24 cellular contexts compared by ENCODE assay signal in genomic region chr19:38021356-38021755, GRCh38.
"Had no signal": no experiment of that assay in that cellular context is flagged by ENCODE, and none has a peak within 500 bp of the region (broad histone marks: within the 10 kb centered on the region; RNA-seq: fewer than 3 reads in every experiment).

No MANE protein-coding gene starts in this region.

- H3K9ac ChIP-seq: parathyroid adenoma had no signal

- ATAC-seq: activated naive CD8-positive, alpha-beta T cell treated with anti-CD3 and anti-CD28 coated beads, Interleukin-2, amount 50 U/mL, for 24 hours; body of pancreas; heart right ventricle; left colon; right lobe of liver; stimulated activated effector memory CD8-positive, alpha-beta T cell treated with anti-CD3 and anti-CD28 coated beads, Interleukin-12 subunit alpha, Interleukin-12 subunit beta, amount 100 ng/mL, for 72 hours had no signal

- H3K4me3 ChIP-seq: body of pancreas, cardiac muscle cell, heart right ventricle, right lobe of liver, testis, vagina had no signal

- H3K27me3 Mint-ChIP-seq: activated naive CD8-positive, alpha-beta T cell treated with anti-CD3 and anti-CD28 coated beads, Interleukin-2, amount 50 U/mL, for 24 hours; dendritic cell treated with granulocyte-macrophage colony-stimulating factor and Interleukin-4, amounts not matched to agents 40 ng/mL and 50 ng/mL, for 4 days; memory B cell; type B pancreatic cell had no signal

- DNase-seq: activated CD4-positive, alpha-beta T cell treated with anti-CD3 and anti-CD28 coated beads for 4 hours; activated CD4-positive, alpha-beta T cell treated with anti-CD3 and anti-CD28 coated beads, Interleukin-2, amount 50 U/mL, for 48 hours; activated CD4-positive, CD25-positive, alpha-beta regulatory T cell; activated gamma-delta T cell; activated naive CD4-positive, alpha-beta T cell treated with anti-CD3 and anti-CD28 coated beads, Interleukin-2, amount 50 U/mL, for 16 hours; activated naive CD8-positive, alpha-beta T cell treated with anti-CD3 and anti-CD28 coated beads, Interleukin-2, amount 50 U/mL, for 24 hours; body of pancreas; effector CD4-positive, alpha-beta T cell; heart right ventricle; islet precursor cell; left colon; nephron progenitor cell; right lobe of liver; small intestine; stimulated activated CD4-positive, alpha-beta T cell treated with anti-CD3 and anti-CD28 coated beads, Interleukin-2, amount 100 ng/mL, for 24 hours; T-helper 9 cell; testis had no signal

- H3K27ac Mint-ChIP-seq: activated naive CD8-positive, alpha-beta T cell treated with anti-CD3 and anti-CD28 coated beads, Interleukin-2, amount 50 U/mL, for 24 hours; dendritic cell treated with granulocyte-macrophage colony-stimulating factor and Interleukin-4, amounts not matched to agents 40 ng/mL and 50 ng/mL, for 4 days; nephron progenitor cell had no signal

- H3K27me3 ChIP-seq: body of pancreas, cardiac muscle cell, heart right ventricle, right lobe of liver, testis, vagina had no signal

- H3K4me3 Mint-ChIP-seq: activated naive CD8-positive, alpha-beta T cell treated with anti-CD3 and anti-CD28 coated beads, Interleukin-2, amount 50 U/mL, for 24 hours; dendritic cell treated with granulocyte-macrophage colony-stimulating factor and Interleukin-4, amounts not matched to agents 40 ng/mL and 50 ng/mL, for 4 days; memory B cell; nephron progenitor cell; stimulated activated effector memory CD8-positive, alpha-beta T cell treated with anti-CD3 and anti-CD28 coated beads, Interleukin-12 subunit alpha, Interleukin-12 subunit beta, amount 100 ng/mL, for 72 hours; type B pancreatic cell had no signal

- H3K9me3 ChIP-seq: body of pancreas, heart right ventricle, right lobe of liver, testis, vagina had no signal

- H3K36me3 Mint-ChIP-seq: stimulated activated effector memory CD8-positive, alpha-beta T cell treated with anti-CD3 and anti-CD28 coated beads, Interleukin-12 subunit alpha, Interleukin-12 subunit beta, amount 100 ng/mL, for 72 hours; type B pancreatic cell had no signal

- H3K27ac ChIP-seq: body of pancreas, cardiac muscle cell, heart right ventricle, parathyroid adenoma, right lobe of liver, testis, vagina had no signal

- H2AFZ ChIP-seq: parathyroid adenoma had no signal

- H3K36me3 ChIP-seq: cardiac muscle cell, heart right ventricle, right lobe of liver, vagina had no signal

- H3K4me1 ChIP-seq: parathyroid adenoma, testis had no signal

- H3K9me3 Mint-ChIP-seq: activated naive CD8-positive, alpha-beta T cell treated with anti-CD3 and anti-CD28 coated beads, Interleukin-2, amount 50 U/mL, for 24 hours; dendritic cell treated with granulocyte-macrophage colony-stimulating factor and Interleukin-4, amounts not matched to agents 40 ng/mL and 50 ng/mL, for 4 days; memory B cell; nephron progenitor cell; stimulated activated effector memory CD8-positive, alpha-beta T cell treated with anti-CD3 and anti-CD28 coated beads, Interleukin-12 subunit alpha, Interleukin-12 subunit beta, amount 100 ng/mL, for 72 hours; type B pancreatic cell had no signal
